In the genomic region with DNA sequence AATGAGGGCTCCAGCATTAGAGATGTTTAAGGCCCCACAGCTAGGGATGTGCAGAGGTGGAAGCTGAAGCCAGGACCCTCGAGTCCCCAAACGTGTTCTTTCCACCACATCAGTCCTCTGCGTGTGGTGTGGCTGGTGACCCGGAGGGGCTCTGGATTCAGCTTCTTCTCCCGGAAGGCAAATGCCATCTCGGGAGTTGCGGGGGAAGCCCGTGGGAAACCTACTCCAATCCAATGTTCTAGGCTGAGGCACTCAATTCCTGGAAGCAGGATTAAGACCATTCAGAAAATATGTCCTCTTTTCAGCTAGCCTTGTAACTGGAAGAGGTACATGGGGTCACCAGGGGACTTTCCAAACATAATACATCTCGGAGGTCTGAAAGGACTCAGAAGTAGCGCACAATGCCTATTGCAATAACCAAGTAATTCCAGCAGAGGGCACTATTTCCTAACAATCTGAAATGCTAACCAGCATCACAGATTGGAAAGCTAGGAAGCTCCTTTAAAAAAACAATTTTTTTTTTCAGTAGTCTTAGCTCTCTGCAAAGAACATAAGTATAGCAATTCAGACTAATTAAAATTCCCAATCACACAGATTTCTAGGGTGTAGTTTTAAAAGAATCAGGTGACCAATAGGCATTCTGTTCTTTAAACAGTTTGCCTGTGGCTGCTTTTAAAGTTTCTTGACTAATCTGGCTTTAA, we compare ENCODE assay signal across 8 cellular contexts. TPM values are rescaled to one million over a fixed set of nuclear protein-coding genes. Genes with fewer than 3 reads are reported as not detected.
DNase-seq lines count a peak whose midpoint lies in the region; ATAC-seq, FAIRE-seq and TF ChIP-seq lines count a peak whose summit lies in the region.

No MANE protein-coding gene starts in this region.

- intact Hi-C loops in left cardiac atrium (cut with DNase I), result loop anchor here (2.0 to 5.0 kb wide), 4 partner anchors 129 to 309 kb away; no protein-coding TSS in a partner anchor

- H3K9me3 Mint-ChIP-seq in CD4-positive, CD25-positive, alpha-beta regulatory T cell, result no peaks in the 10 kb centered on the region
- no peaks in the 10 kb centered on the region for H3K9me3 Mint-ChIP-seq in activated CD8-positive, alpha-beta T cell treated with anti-CD3 and anti-CD28 coated beads, Interleukin-2, amount 10 ng/mL, durations not matched to agents 7 days and 5 days (ENCODE audit: insufficient read depth)

- FAIRE-seq in GM12891 (lab: Jason Lieb, UNC), result peak; percentile 77

- no peak for ATAC-seq in CD4-positive, CD25-positive, alpha-beta regulatory T cell (ENCODE audit: low read depth in 2 of 2)
- ATAC-seq in activated CD8-positive, alpha-beta T cell treated with anti-CD3 and anti-CD28 coated beads, Interleukin-2, amount 10 ng/mL, durations not matched to agents 7 days and 5 days, result peak; percentile 44
- ATAC-seq in left cardiac atrium (peak; percentile 57), GM19351 (IDR thresholded peaks at IDR 0.05; ENCODE audit: unreplicated experiment) (no peak)

- H3K4me3 ChIP-seq in CD4-positive, CD25-positive, alpha-beta regulatory T cell (ENCODE audit: low read depth, low read length), result no peak overlapping the region

- DNase-seq in CD4-positive, CD25-positive, alpha-beta regulatory T cell, result peak in 2 of 3 donors; percentile 22 to 51
- no peak for DNase-seq in GM12891 (ENCODE audit: insufficient read length, low spot score)
- peak; percentile 1 to 50 for DNase-seq in NCI-H1930 (lab: John Stamatoyannopoulos, UW)
- peak; percentile 48 for DNase-seq in activated CD8-positive, alpha-beta T cell treated with anti-CD3 and anti-CD28 coated beads, Interleukin-2, amount 10 ng/mL, durations not matched to agents 7 days and 5 days
- DNase-seq in left cardiac atrium, result no peak
- peak; percentile 58 for DNase-seq in putamen (ENCODE audit: low spot score)
- no peak for DNase-seq in mesenteric fat pad (ENCODE audit: low spot score)

- no peak overlapping the region for H3K27ac ChIP-seq in CD4-positive, CD25-positive, alpha-beta regulatory T cell (ENCODE audit: insufficient read depth, low read length, poor library complexity, severe bottlenecking)

- H3K36me3 ChIP-seq in CD4-positive, CD25-positive, alpha-beta regulatory T cell (ENCODE audit: control insufficient read depth, insufficient read depth, low read length), result no peaks in the 10 kb centered on the region

- H3K4me1 Mint-ChIP-seq in CD4-positive, CD25-positive, alpha-beta regulatory T cell, result no peaks in the 10 kb centered on the region
- H3K4me1 Mint-ChIP-seq in activated CD8-positive, alpha-beta T cell treated with anti-CD3 and anti-CD28 coated beads, Interleukin-2, amount 10 ng/mL, durations not matched to agents 7 days and 5 days (ENCODE audit: low read depth), result no peaks in the 10 kb centered on the region

- no peaks in the 10 kb centered on the region for H3K4me1 ChIP-seq in CD4-positive, CD25-positive, alpha-beta regulatory T cell (ENCODE audit: control insufficient read depth, insufficient read depth, low read length, poor library complexity, severe bottlenecking)

- CTCF ChIA-PET in activated CD8-positive, alpha-beta T cell treated with anti-CD3 and anti-CD28 coated beads, Interleukin-2, amount 10 ng/mL, durations not matched to agents 7 days and 5 days (lab: Charles Lee), result interaction anchor here (0.6 to 3.5 kb wide), 26 partner anchors 10 to 776 kb away, joined by 3 to 41 read pairs (median 5); a partner anchor contains a TSS

- H3K4me3 Mint-ChIP-seq in CD4-positive, CD25-positive, alpha-beta regulatory T cell, result no peak overlapping the region
- no peak overlapping the region for H3K4me3 Mint-ChIP-seq in activated CD8-positive, alpha-beta T cell treated with anti-CD3 and anti-CD28 coated beads, Interleukin-2, amount 10 ng/mL, durations not matched to agents 7 days and 5 days

- no peaks in the 10 kb centered on the region for H3K36me3 Mint-ChIP-seq in CD4-positive, CD25-positive, alpha-beta regulatory T cell
- H3K36me3 Mint-ChIP-seq in activated CD8-positive, alpha-beta T cell treated with anti-CD3 and anti-CD28 coated beads, Interleukin-2, amount 10 ng/mL, durations not matched to agents 7 days and 5 days (ENCODE audit: low read depth), result no peaks in the 10 kb centered on the region

- no peak overlapping the region for H3K27ac Mint-ChIP-seq in CD4-positive, CD25-positive, alpha-beta regulatory T cell
- no peak overlapping the region for H3K27ac Mint-ChIP-seq in activated CD8-positive, alpha-beta T cell treated with anti-CD3 and anti-CD28 coated beads, Interleukin-2, amount 10 ng/mL, durations not matched to agents 7 days and 5 days

- H3K27me3 Mint-ChIP-seq in CD4-positive, CD25-positive, alpha-beta regulatory T cell, result peaks cover 10% of the 10 kb centered on the region
- H3K27me3 Mint-ChIP-seq in activated CD8-positive, alpha-beta T cell treated with anti-CD3 and anti-CD28 coated beads, Interleukin-2, amount 10 ng/mL, durations not matched to agents 7 days and 5 days (ENCODE audit: low read depth), result peaks cover 51% of the 10 kb centered on the region

- peaks cover 2% of the 10 kb centered on the region for H3K27me3 ChIP-seq in CD4-positive, CD25-positive, alpha-beta regulatory T cell (ENCODE audit: control insufficient read depth, insufficient read depth, low read length)

- POLR2A ChIA-PET in activated CD8-positive, alpha-beta T cell treated with anti-CD3 and anti-CD28 coated beads, Interleukin-2, amount 10 ng/mL, durations not matched to agents 7 days and 5 days (lab: Charles Lee), result interaction anchor here (0.6 kb wide), 1 partner anchor 237 kb away, joined by 4 read pairs; no protein-coding TSS in a partner anchor

- H3K9me3 ChIP-seq in CD4-positive, CD25-positive, alpha-beta regulatory T cell (ENCODE audit: control insufficient read depth in 2 of 2, low read length in 2 of 2), result no peaks in the 10 kb centered on the region

- TF ChIP-seq POLR2A in GM12891 (IDR thresholded peaks at IDR 0.05; ENCODE audit: low read depth, low read length), result no peak

TF ChIP-seq in GM12891, 5 proteins besides CTCF, POLR2A, EP300 and RAD21:
- TF ChIP-seq SPI1 (IDR thresholded peaks at IDR 0.05; ENCODE audit: low read depth, low read length) (no peak), POU2F2 (IDR thresholded peaks at IDR 0.05; ENCODE audit: low read depth, low read length) (no peak), POLR2AphosphoS5 (IDR thresholded peaks at IDR 0.05; ENCODE audit: low read depth, low read length) (no peak), TAF1 (IDR thresholded peaks at IDR 0.05; ENCODE audit: low read depth, low read length) (no peak), PAX5 (IDR thresholded peaks at IDR 0.05; ENCODE audit: insufficient read depth, low read length, severe bottlenecking) (no peak)

RNA-seq across cellular contexts. Expression of a gene that starts 36.2 kb away (rescaled TPM):
- total RNA-seq in CD4-positive, CD25-positive, alpha-beta regulatory T cell, result not detected
- polyA plus RNA-seq in CD4-positive, CD25-positive, alpha-beta regulatory T cell, result not detected
- polyA plus RNA-seq in GM12891 (2012; ENCODE audit: low read depth, missing spikeins), result not detected
- not detected for total RNA-seq in activated CD8-positive, alpha-beta T cell treated with anti-CD3 and anti-CD28 coated beads, Interleukin-2, amount 10 ng/mL, durations not matched to agents 7 days and 5 days
- 1 to 10 TPM; 2.4 to 3.0 TPM for total RNA-seq in left cardiac atrium
- total RNA-seq in mesenteric fat pad, result 0.42 TPM

RNA-seq across cellular contexts. Expression of a gene that starts 40.7 kb away (rescaled TPM):
- 1.2 TPM for total RNA-seq in CD4-positive, CD25-positive, alpha-beta regulatory T cell
- polyA plus RNA-seq in CD4-positive, CD25-positive, alpha-beta regulatory T cell, result under 1 TPM in 2 of 4 donors, not detected in 2; 0.07 to 0.26 TPM
- 28.1 TPM for polyA plus RNA-seq in GM12891 (2012; ENCODE audit: low read depth, missing spikeins)
- 10 to 100 TPM; 76.8 to 79.7 TPM for total RNA-seq in activated CD8-positive, alpha-beta T cell treated with anti-CD3 and anti-CD28 coated beads, Interleukin-2, amount 10 ng/mL, durations not matched to agents 7 days and 5 days
- total RNA-seq in left cardiac atrium (10 to 100 TPM; 30.6 to 48.1 TPM), mesenteric fat pad (31.2 TPM)

Comparison
In these comparisons a context has a peak if more than half of its experiments do, and no peak if none do; other contexts are left out.
1. ATAC-seq: peak in activated CD8-positive, alpha-beta T cell treated with anti-CD3 and anti-CD28 coated beads, Interleukin-2, amount 10 ng/mL, durations not matched to agents 7 days and 5 days (single experiment) and left cardiac atrium (2 of 2); none in CD4-positive, CD25-positive, alpha-beta regulatory T cell (0 of 2) and GM19351 (single experiment).
2. DNase-seq: peak in CD4-positive, CD25-positive, alpha-beta regulatory T cell (2 of 3), NCI-H1930 (2 of 2), activated CD8-positive, alpha-beta T cell treated with anti-CD3 and anti-CD28 coated beads, Interleukin-2, amount 10 ng/mL, durations not matched to agents 7 days and 5 days (single experiment) and putamen (single experiment); none in GM12891 (single experiment), left cardiac atrium (single experiment) and mesenteric fat pad (single experiment).
3. RNA of a gene that starts 40.7 kb away (total RNA-seq): 76.8 to 79.7 TPM in activated CD8-positive, alpha-beta T cell treated with anti-CD3 and anti-CD28 coated beads, Interleukin-2, amount 10 ng/mL, durations not matched to agents 7 days and 5 days, 30.6 to 48.1 TPM in left cardiac atrium and 31.2 TPM in mesenteric fat pad (single experiment); 1.2 TPM in CD4-positive, CD25-positive, alpha-beta regulatory T cell (single experiment); every median in the first group is over 10 times any median in the second.